ENCODE assay signal across 18 cellular contexts in genomic region chr16:7343271-7343670, GRCh38. TPM values are rescaled to one million over a fixed set of nuclear protein-coding genes. Genes with fewer than 3 reads are reported as not detected.
DNase-seq lines count a peak whose midpoint lies in the region; ATAC-seq and TF ChIP-seq lines count a peak whose summit lies in the region.
"Had no signal": no experiment of that assay in that cellular context is flagged by ENCODE, and none has a peak within 500 bp of the region (broad histone marks: within the 10 kb centered on the region; RNA-seq: fewer than 3 reads in every experiment).

No MANE protein-coding gene starts in this region.

- peaks cover 2% of the 10 kb centered on the region for H3K27me3 Mint-ChIP-seq in glutamatergic neuron (ENCODE audit: unreplicated experiment)
- H3K27me3 Mint-ChIP-seq: CD4-positive, alpha-beta T cell had no signal

- H3K27ac ChIP-seq in left ventricle myocardium inferior (replicated peaks) = peak overlapping the region; percentile 87
- H3K27ac ChIP-seq: BLaER1 treated with 17β-estradiol and CSF1 and Interleukin-3, amounts not matched to agents 10 nM and 100 nM; GM23248 had no signal

- peaks cover 12% of the 10 kb centered on the region for H3K36me3 Mint-ChIP-seq in glutamatergic neuron (ENCODE audit: unreplicated experiment)

- peaks cover 14% of the 10 kb centered on the region for H3K9me3 Mint-ChIP-seq in glutamatergic neuron (ENCODE audit: unreplicated experiment)

- no peak overlapping the region for H3K27ac Mint-ChIP-seq in glutamatergic neuron (ENCODE audit: unreplicated experiment)
- H3K27ac Mint-ChIP-seq: CD4-positive, alpha-beta T cell had no signal

- no peaks in the 10 kb centered on the region for H3K36me3 ChIP-seq in left ventricle myocardium inferior
- H3K36me3 ChIP-seq: BLaER1 treated with 17β-estradiol and CSF1 and Interleukin-3, amounts not matched to agents 10 nM and 100 nM had no signal

- H3K4me1 Mint-ChIP-seq in glutamatergic neuron (ENCODE audit: low read depth, unreplicated experiment) = peaks cover 3% of the 10 kb centered on the region

- DNase-seq in left ventricle myocardium inferior (peak; percentile 28), cardiac septum (ENCODE audit: low spot score) (no peak), left kidney (ENCODE audit: low read depth, low spot score) (peak; percentile 42), sciatic nerve (ENCODE audit: low spot score) (no peak), glutamatergic neuron (no peak), CD1c-positive myeloid dendritic cell (ENCODE audit: extremely low spot score) (no peak)
- no peak for DNase-seq in activated CD4-positive, CD25-positive, alpha-beta regulatory T cell (lab: John Stamatoyannopoulos, UW)
- DNase-seq: ACHN; Calu3; CD4-positive, alpha-beta T cell; DMS 273 treated with DMSO at 0.1 percent for 48 hours; GM23248; H7; IMR-90 had no signal

- no peak overlapping the region for H3K4me3 Mint-ChIP-seq in glutamatergic neuron (ENCODE audit: unreplicated experiment)
- H3K4me3 Mint-ChIP-seq: CD4-positive, alpha-beta T cell had no signal

- H3K4me3 ChIP-seq in left ventricle myocardium inferior = no peak overlapping the region
- H3K4me3 ChIP-seq: BLaER1 treated with 17β-estradiol and CSF1 and Interleukin-3, amounts not matched to agents 10 nM and 100 nM; GM23248 had no signal

- no peaks in the 10 kb centered on the region for H3K9me3 ChIP-seq in left ventricle myocardium inferior (replicated peaks)
- H3K9me3 ChIP-seq: BLaER1 treated with 17β-estradiol and CSF1 and Interleukin-3, amounts not matched to agents 10 nM and 100 nM had no signal

- no peak for TF ChIP-seq CTCF in left ventricle myocardium inferior (IDR thresholded peaks at IDR 0.05; ENCODE audit: borderline replicate concordance)
- TF ChIP-seq CTCF in glutamatergic neuron (IDR thresholded peaks at IDR 0.05; ENCODE audit: partially characterized antibody, unreplicated experiment) = no peak

- H3K27me3 ChIP-seq in left ventricle myocardium inferior (ENCODE audit: low read depth) = no peaks in the 10 kb centered on the region
- H3K27me3 ChIP-seq: BLaER1 treated with 17β-estradiol and CSF1 and Interleukin-3, amounts not matched to agents 10 nM and 100 nM had no signal

- intact Hi-C loops in left ventricle myocardium inferior (cut with micrococcal nuclease) (no loop called here), cardiac septum (cut with DNase I) (loop anchor here (10.0 kb wide), 1 partner anchor 162 kb away; no protein-coding TSS in a partner anchor), sciatic nerve (cut with DNase I) (no loop called here)

- ATAC-seq in sciatic nerve = peak; percentile 44

- H3K4me1 ChIP-seq in left ventricle myocardium inferior = peaks cover 62% of the 10 kb centered on the region
- H3K4me1 ChIP-seq: BLaER1 treated with 17β-estradiol and CSF1 and Interleukin-3, amounts not matched to agents 10 nM and 100 nM had no signal

RNA-seq across cellular contexts. Expression of gene RBFOX1, which starts 10.6 kb away (rescaled TPM):
- total RNA-seq in left ventricle myocardium inferior (71.8 TPM), cardiac septum (27.1 TPM), sciatic nerve (1.1 TPM), glutamatergic neuron (ENCODE audit: unreplicated experiment) (30.5 TPM)
- total RNA-seq: A172; Calu3; CD4-positive, alpha-beta T cell; Daoy; GM23248; HT-29; IMR-90 had no signal

Comparison
In these comparisons a context has a peak if more than half of its experiments do, and no peak if none do; other contexts are left out.
1. DNase-seq: peak in left ventricle myocardium inferior (single experiment) and left kidney (single experiment); none in cardiac septum (single experiment), sciatic nerve (single experiment), activated CD4-positive, CD25-positive, alpha-beta regulatory T cell (0 of 4), glutamatergic neuron (single experiment) and CD1c-positive myeloid dendritic cell (single experiment).
2. RNA of gene RBFOX1, which starts 10.6 kb away (total RNA-seq): 71.8 TPM in left ventricle myocardium inferior (single experiment), 30.5 TPM in glutamatergic neuron (single experiment) and 27.1 TPM in cardiac septum (single experiment); 1.1 TPM in sciatic nerve (single experiment); every median in the first group is over 10 times any median in the second.